2 cellular contexts compared by ENCODE assay signal in the genomic region with DNA sequence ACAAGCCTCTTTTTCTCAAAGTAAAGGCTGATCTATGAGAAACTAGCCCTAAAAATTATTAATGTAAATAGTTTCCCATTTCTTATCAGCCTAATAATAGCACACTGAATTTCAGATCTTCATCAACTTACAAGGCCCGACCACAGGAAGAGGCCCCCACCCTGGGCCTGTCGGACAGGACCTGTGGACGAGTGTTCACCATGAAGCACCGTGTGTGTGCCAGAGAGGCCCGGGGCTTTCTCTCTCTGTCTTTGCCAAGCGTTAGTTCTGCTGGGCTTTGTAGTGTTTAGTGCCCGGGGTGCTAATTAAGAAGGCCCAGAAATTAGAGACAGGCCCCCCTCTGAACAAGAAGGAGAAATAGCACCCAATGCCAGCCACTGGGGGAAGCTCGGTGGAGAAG.
TF ChIP-seq lines count a peak whose summit lies in the region.

No MANE protein-coding gene starts in this region.

TF ChIP-seq in IMR-90, 13 proteins besides CTCF, POLR2A, EP300 and RAD21 (continued from another document):
- TF ChIP-seq, protein P1, sequence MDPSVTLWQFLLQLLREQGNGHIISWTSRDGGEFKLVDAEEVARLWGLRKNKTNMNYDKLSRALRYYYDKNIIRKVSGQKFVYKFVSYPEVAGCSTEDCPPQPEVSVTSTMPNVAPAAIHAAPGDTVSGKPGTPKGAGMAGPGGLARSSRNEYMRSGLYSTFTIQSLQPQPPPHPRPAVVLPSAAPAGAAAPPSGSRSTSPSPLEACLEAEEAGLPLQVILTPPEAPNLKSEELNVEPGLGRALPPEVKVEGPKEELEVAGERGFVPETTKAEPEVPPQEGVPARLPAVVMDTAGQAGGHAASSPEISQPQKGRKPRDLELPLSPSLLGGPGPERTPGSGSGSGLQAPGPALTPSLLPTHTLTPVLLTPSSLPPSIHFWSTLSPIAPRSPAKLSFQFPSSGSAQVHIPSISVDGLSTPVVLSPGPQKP (IDR thresholded peaks at IDR 0.05; ENCODE audit: borderline replicate concordance, low read depth, low read length): no peak
- TF ChIP-seq RFX5 (IDR thresholded peaks at IDR 0.05; ENCODE audit: low read depth, low read length) (no peak), SMC3 (IDR thresholded peaks at IDR 0.05; ENCODE audit: low read depth, low read length) (no peak), USF2 (IDR thresholded peaks at IDR 0.05; ENCODE audit: low read depth, low read length) (no peak), MAZ (IDR thresholded peaks at IDR 0.05; ENCODE audit: borderline replicate concordance, low read depth, low read length) (no peak), NFE2L2 (IDR thresholded peaks at IDR 0.05; ENCODE audit: low read depth, low read length) (no peak), CHD1 (IDR thresholded peaks at IDR 0.05; ENCODE audit: low read depth, low read length) (no peak), RCOR1 (IDR thresholded peaks at IDR 0.05; ENCODE audit: insufficient replicate concordance, low read length) (no peak), MAFK (IDR thresholded peaks at IDR 0.05; ENCODE audit: low read depth, low read length) (no peak), BHLHE40 (IDR thresholded peaks at IDR 0.05; ENCODE audit: low read depth, low read length) (no peak), CEBPB (IDR thresholded peaks at IDR 0.05; ENCODE audit: low read depth, low read length) (no peak), FOS (IDR thresholded peaks at IDR 0.05; ENCODE audit: low read depth, low read length) (no peak)

TF ChIP-seq in WTC11, 78 proteins besides CTCF, POLR2A, EP300 and RAD21 (continued from another document):
- TF ChIP-seq ARID4B (CRISPR knock-in tag; IDR thresholded peaks at IDR 0.05; ENCODE audit: borderline replicate concordance): no peak
- no peak for TF ChIP-seq AFF4 (CRISPR knock-in tag; IDR thresholded peaks at IDR 0.05; ENCODE audit: borderline replicate concordance)
- TF ChIP-seq ATF3 (CRISPR knock-in tag; conservative IDR thresholded peaks at IDR 0.05): no peak
